Comparison of ENCODE assay signal across 21 cellular contexts in genomic region chr17:29959658-29960337, GRCh38. TPM values are rescaled to one million over a fixed set of nuclear protein-coding genes. Genes with fewer than 3 reads are reported as not detected.
DNase-seq lines count a peak whose midpoint lies in the region; ATAC-seq, FAIRE-seq and TF ChIP-seq lines count a peak whose summit lies in the region.
"Had no signal": no experiment of that assay in that cellular context is flagged by ENCODE, and none has a peak within 500 bp of the region (broad histone marks: within the 10 kb centered on the region; RNA-seq: fewer than 3 reads in every experiment).

No MANE protein-coding gene starts in this region.

- DNase-seq in EH (ENCODE audit: low read depth) (peak; percentile 42), MG63 (peak; percentile 27), bronchial epithelial cell (ENCODE audit: low read depth) (no peak), foreskin keratinocyte (no peak), COLO829 (ENCODE audit: low spot score) (no peak), transverse colon (no peak)
- no peak for DNase-seq in CD4-positive, alpha-beta memory T cell
- DNase-seq: NCI-H1048; NCI-H146; NCI-H2107; NCI-H345; NCI-H526 treated with DMSO at 0.1 percent for 48 hours; NK-92 treated with Interleukin-12 subunit alpha and Interleukin-12 subunit beta, amount 100 ng/mL, for 24 hours; OCI-M1; Right ventricle myocardium superior; SK-N-SH had no signal

- no peak overlapping the region for H3K27ac Mint-ChIP-seq in CD4-positive, alpha-beta memory T cell
- H3K27ac Mint-ChIP-seq: CD14-positive monocyte, IgD-negative memory B cell had no signal

- peak; percentile 77 for FAIRE-seq in bronchial epithelial cell (lab: Jason Lieb, UNC)
- FAIRE-seq: A204.1, H54 had no signal

- H3K4me1 ChIP-seq in foreskin keratinocyte, result peaks cover 4% of the 10 kb centered on the region
- H3K4me1 ChIP-seq in CD4-positive, alpha-beta memory T cell (ENCODE audit: insufficient read depth, low read length), result no peaks in the 10 kb centered on the region
- no peaks in the 10 kb centered on the region for H3K4me1 ChIP-seq in transverse colon

- no peaks in the 10 kb centered on the region for H3K36me3 ChIP-seq in MG63
- no peaks in the 10 kb centered on the region for H3K36me3 ChIP-seq in bronchial epithelial cell (ENCODE audit: control insufficient read depth, insufficient read depth, low read length)
- H3K36me3 ChIP-seq in CD4-positive, alpha-beta memory T cell (ENCODE audit: insufficient read depth, low read length), result no peaks in the 10 kb centered on the region
- H3K36me3 ChIP-seq in transverse colon, result no peaks in the 10 kb centered on the region

- in situ Hi-C loops in transverse colon (cut with MboI; ENCODE audit: low pct_ligation_motif_present in 1 of 4, low pct_unique_long_range_greater_than_20kb in 1 of 4, low sequenced_read_pairs in 3 of 4), result no loop called here

- H3K27me3 Mint-ChIP-seq in CD4-positive, alpha-beta memory T cell, result no peaks in the 10 kb centered on the region
- H3K27me3 Mint-ChIP-seq: IgD-negative memory B cell had no signal

- TF ChIP-seq CTCF in bronchial epithelial cell (IDR thresholded peaks at IDR 0.05; ENCODE audit: insufficient read depth, low read length, severe bottlenecking) (no peak), foreskin keratinocyte (conservative IDR thresholded peaks at IDR 0.05) (no peak), transverse colon (IDR thresholded peaks at IDR 0.05) (no peak)

- intact Hi-C loops in CD4-positive, alpha-beta memory T cell (cut with micrococcal nuclease), result no loop called here
- intact Hi-C loops in transverse colon (cut with DNase I; ENCODE audit: low total_unique reads), result no loop called here

- no peak for TF ChIP-seq EP300 in transverse colon (IDR thresholded peaks at IDR 0.05; ENCODE audit: low read depth)

- no peaks in the 10 kb centered on the region; the same call in 1 of the 2 replicates for H3K9me3 ChIP-seq in MG63
- no peaks in the 10 kb centered on the region for H3K9me3 ChIP-seq in CD4-positive, alpha-beta memory T cell (ENCODE audit: control insufficient read depth in 1 of 2, low read length in 2 of 2)
- peaks cover 0 to 4% of the 10 kb centered on the region in 2 donors for H3K9me3 ChIP-seq in transverse colon
- H3K9me3 ChIP-seq: SK-N-SH had no signal

- ATAC-seq in foreskin keratinocyte (peak; percentile 18), HG03571 (IDR thresholded peaks at IDR 0.05; ENCODE audit: unreplicated experiment) (no peak)

- TF ChIP-seq POLR2A in transverse colon (IDR thresholded peaks at IDR 0.05), result no peak

- CTCF ChIA-PET in CD4-positive, alpha-beta memory T cell (lab: Charles Lee; ENCODE audit: partially characterized antibody), result no interaction called here

- WGBS in transverse colon (ENCODE audit: low coverage in 1 of 2), 2 donors, result 74 to 86% methylated on average over 2 to 4 of the region's 4 CpGs

- H3K4me3 ChIP-seq in MG63 (no peak overlapping the region), bronchial epithelial cell (ENCODE audit: low read depth, low read length) (no peak overlapping the region), transverse colon (no peak overlapping the region)
- no peak overlapping the region for H3K4me3 ChIP-seq in CD4-positive, alpha-beta memory T cell (ENCODE audit: low read length in 2 of 2)

- H3K27me3 ChIP-seq in MG63, result no peaks in the 10 kb centered on the region; the same call in 1 of the 2 replicates
- H3K27me3 ChIP-seq in bronchial epithelial cell (ENCODE audit: control insufficient read depth, insufficient read depth, low read length), result no peaks in the 10 kb centered on the region
- H3K27me3 ChIP-seq in foreskin keratinocyte, result no peaks in the 10 kb centered on the region
- no peaks in the 10 kb centered on the region for H3K27me3 ChIP-seq in CD4-positive, alpha-beta memory T cell (ENCODE audit: insufficient read depth, low read length)
- no peaks in the 10 kb centered on the region for H3K27me3 ChIP-seq in transverse colon

- H3K27ac ChIP-seq in foreskin keratinocyte (no peak overlapping the region), transverse colon (no peak overlapping the region)
- H3K27ac ChIP-seq in CD4-positive, alpha-beta memory T cell (ENCODE audit: low read depth, low read length), result no peak overlapping the region

- H3K4me1 Mint-ChIP-seq in CD4-positive, alpha-beta memory T cell, result no peaks in the 10 kb centered on the region
- H3K4me1 Mint-ChIP-seq: IgD-negative memory B cell had no signal

- H3K9me3 Mint-ChIP-seq in CD4-positive, alpha-beta memory T cell, result peaks cover 0 to 13% (median 2%) of the 10 kb centered on the region in 8 donors

- H3K36me3 Mint-ChIP-seq in CD4-positive, alpha-beta memory T cell, result no peaks in the 10 kb centered on the region

- POLR2A ChIA-PET in CD4-positive, alpha-beta memory T cell (lab: Charles Lee; ENCODE audit: partially characterized antibody), result no interaction called here

- no peak overlapping the region for H3K4me3 Mint-ChIP-seq in CD4-positive, alpha-beta memory T cell
- H3K4me3 Mint-ChIP-seq: CD14-positive monocyte, IgD-negative memory B cell had no signal

RNA-seq across cellular contexts. Expression of gene EFCAB5, which starts 18.4 kb away (rescaled TPM):
- not detected in 2 replicates for total RNA-seq in MG63 (2014; rRNA removed; shearing (Covaris generic); ENCODE audit: low replicate concordance)
- total RNA-seq in bronchial epithelial cell (0.26 TPM in 1 of 2 replicates, not detected in the other), foreskin keratinocyte (0.28 and 0.41 TPM in 2 replicates), transverse colon (1 to 10 TPM in 3 of 4 donors, under 1 TPM in 1; 1.00 to 3.7 (median 1.9) TPM)
- polyA plus RNA-seq in foreskin keratinocyte, result 0.07 and 0.18 TPM in 2 replicates
- 1 to 10 TPM; 2.7 to 4.7 TPM for total RNA-seq in CD4-positive, alpha-beta memory T cell
- under 1 TPM; 0.39 to 0.71 TPM for polyA plus RNA-seq in CD4-positive, alpha-beta memory T cell
- total RNA-seq: Right ventricle myocardium superior had no signal
- polyA plus RNA-seq: CD14-positive monocyte, IgD-negative memory B cell had no signal

RNA-seq across cellular contexts. Expression of gene SSH2, which starts 29.8 kb away (rescaled TPM):
- 2.8 and 9.0 TPM in 2 replicates for total RNA-seq in MG63 (2014; rRNA removed; shearing (Covaris generic); ENCODE audit: low replicate concordance)
- total RNA-seq in bronchial epithelial cell (3.7 and 4.1 TPM in 2 replicates), foreskin keratinocyte (23.6 and 25.2 TPM in 2 replicates), transverse colon (10 to 100 TPM; 15.3 to 99.9 (median 46.0) TPM)
- polyA plus RNA-seq in foreskin keratinocyte, result 21.3 and 23.2 TPM in 2 replicates
- total RNA-seq in CD4-positive, alpha-beta memory T cell, result 10 to 100 TPM; 68.9 to 70.4 TPM
- polyA plus RNA-seq in CD4-positive, alpha-beta memory T cell, result 10 to 100 TPM; 13.5 to 39.6 TPM

Comparison
In these comparisons a context has a peak if more than half of its experiments do, and no peak if none do; other contexts are left out.
1. DNase-seq: peak in EH (single experiment) and MG63 (single experiment); none in bronchial epithelial cell (single experiment), foreskin keratinocyte (0 of 2), COLO829 (single experiment), CD4-positive, alpha-beta memory T cell (0 of 5) and transverse colon (single experiment).